In genomic region chr4:135941671-135942070, GRCh38 we compare ENCODE assay signal across 35 cellular contexts.
"Had no signal": no experiment of that assay in that cellular context is flagged by ENCODE, and none has a peak within 500 bp of the region (broad histone marks: within the 10 kb centered on the region; RNA-seq: fewer than 3 reads in every experiment).

No MANE protein-coding gene starts in this region.

- H3K36me3 ChIP-seq: MG63 had no signal

- H3K27me3 ChIP-seq: MG63 had no signal

- DNase-seq: Karpas-422, Kasumi-1, MG63, MM.1S, MV-4-11, NCI-H1048, NCI-H1092, NCI-H1092 treated with DMSO at 0.1 percent for 48 hours, NCI-H1105, NCI-H1105 treated with DMSO at 0.1 percent for 48 hours, NCI-H1417, NCI-H1417 treated with DMSO at 0.1 percent for 48 hours, NCI-H1436, NCI-H1436 treated with DMSO at 0.1 percent for 48 hours, NCI-H146, NCI-H1694, NCI-H1694 treated with DMSO at 0.1 percent for 48 hours, NCI-H187, NCI-H187 treated with DMSO at 0.1 percent for 48 hours, NCI-H1930, NCI-H2029, NCI-H2029 treated with DMSO at 0.1 percent for 48 hours, NCI-H2081, NCI-H2081 treated with DMSO at 0.1 percent for 48 hours, NCI-H2107, NCI-H2171, NCI-H2171 treated with DMSO at 0.1 percent for 48 hours, NCI-H2227 treated with DMSO at 0.1 percent for 48 hours, NCI-H226, NCI-H345, NCI-H446, NCI-H446 treated with DMSO at 0.1 percent for 48 hours, NCI-H510A, NCI-H510A treated with DMSO at 0.1 percent for 48 hours, NCI-H524 had no signal

- H3K4me3 ChIP-seq: MG63 had no signal

- H3K9me3 ChIP-seq: MG63 had no signal
